ENCODE assay signal across 22 cellular contexts in genomic region chr18:24975499-24975898, GRCh38.
DNase-seq lines count a peak whose midpoint lies in the region; ATAC-seq and TF ChIP-seq lines count a peak whose summit lies in the region.
"Had no signal": no experiment of that assay in that cellular context is flagged by ENCODE, and none has a peak within 500 bp of the region (broad histone marks: within the 10 kb centered on the region; RNA-seq: fewer than 3 reads in every experiment).

No MANE protein-coding gene starts in this region.

- H3K4me3 ChIP-seq in esophagus muscularis mucosa: no peak overlapping the region
- H3K4me3 ChIP-seq: BLaER1, GM12878 had no signal

- TF ChIP-seq CTCF in esophagus muscularis mucosa (IDR thresholded peaks at IDR 0.05): no peak

- no peak for TF ChIP-seq POLR2A in esophagus muscularis mucosa (IDR thresholded peaks at IDR 0.05; ENCODE audit: low read depth)

- H3K36me3 ChIP-seq in esophagus muscularis mucosa: no peaks in the 10 kb centered on the region
- H3K36me3 ChIP-seq: BE2C, BLaER1 had no signal

- TF ChIP-seq EP300 in esophagus muscularis mucosa (IDR thresholded peaks at IDR 0.05): no peak

- peaks cover 0 to 12% (median 0%) of the 10 kb centered on the region in 4 donors for H3K27me3 ChIP-seq in esophagus muscularis mucosa
- H3K27me3 ChIP-seq: BE2C, BLaER1 had no signal

- H3K27ac ChIP-seq in esophagus muscularis mucosa (replicated peaks in 1 of 4): no peak overlapping the region
- H3K27ac ChIP-seq: BLaER1 had no signal

- H3K9me3 ChIP-seq in esophagus muscularis mucosa: no peaks in the 10 kb centered on the region
- H3K9me3 ChIP-seq: BE2C, BLaER1 had no signal

- H3K4me1 ChIP-seq in esophagus muscularis mucosa: no peaks in the 10 kb centered on the region
- H3K4me1 ChIP-seq: BE2C, BLaER1 had no signal

- no peak for ATAC-seq in SK-N-SH treated with all-trans-retinoic acid at 6 μM for 48 hours
- ATAC-seq: GM12878 had no signal

- intact Hi-C loops in esophagus muscularis mucosa (cut with DNase I): no loop called here

- DNase-seq in NCI-H2227 treated with DMSO at 0.1 percent for 48 hours (lab: John Stamatoyannopoulos, UW): peak; percentile 90
- no peak for DNase-seq in NCI-H2227 (lab: John Stamatoyannopoulos, UW; ENCODE audit: unreplicated experiment)
- peak; percentile 14 for DNase-seq in esophagus muscularis mucosa (ENCODE audit: extremely low spot score)
- DNase-seq in NCI-H345 (lab: John Stamatoyannopoulos, UW): no peak
- DNase-seq: 8988T; ACHN; BE2C; C1 segment of cervical spinal cord; CD4-positive, alpha-beta memory T cell; CD4-positive, CD25-positive, alpha-beta regulatory T cell; CD8-positive, alpha-beta memory T cell; COR-L47; DMS 273 treated with DMSO at 0.1 percent for 48 hours; DMS153; DMS53; DMS79; DND-41; EL; GDM1 had no signal

TF ChIP-seq in SK-N-SH treated with all-trans-retinoic acid at 6 μM for 48 hours, 23 proteins besides CTCF, POLR2A, EP300 and RAD21:
- no peak for TF ChIP-seq ISL1 (CRISPR knock-in tag; IDR thresholded peaks at IDR 0.05)
- no peak for TF ChIP-seq TCF4 (CRISPR knock-in tag; IDR thresholded peaks at IDR 0.05; ENCODE audit: borderline replicate concordance)
- TF ChIP-seq, protein P1, sequence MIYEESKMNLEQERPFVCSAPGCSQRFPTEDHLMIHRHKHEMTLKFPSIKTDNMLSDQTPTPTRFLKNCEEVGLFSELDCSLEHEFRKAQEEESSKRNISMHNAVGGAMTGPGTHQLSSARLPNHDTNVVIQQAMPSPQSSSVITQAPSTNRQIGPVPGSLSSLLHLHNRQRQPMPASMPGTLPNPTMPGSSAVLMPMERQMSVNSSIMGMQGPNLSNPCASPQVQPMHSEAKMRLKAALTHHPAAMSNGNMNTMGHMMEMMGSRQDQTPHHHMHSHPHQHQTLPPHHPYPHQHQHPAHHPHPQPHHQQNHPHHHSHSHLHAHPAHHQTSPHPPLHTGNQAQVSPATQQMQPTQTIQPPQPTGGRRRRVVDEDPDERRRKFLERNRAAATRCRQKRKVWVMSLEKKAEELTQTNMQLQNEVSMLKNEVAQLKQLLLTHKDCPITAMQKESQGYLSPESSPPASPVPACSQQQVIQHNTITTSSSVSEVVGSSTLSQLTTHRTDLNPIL (CRISPR knock-in tag; IDR thresholded peaks at IDR 0.05; ENCODE audit: low read depth): no peak
- TF ChIP-seq ZFP30 (CRISPR knock-in tag; IDR thresholded peaks at IDR 0.05): no peak
- TF ChIP-seq POU6F1 (CRISPR knock-in tag; IDR thresholded peaks at IDR 0.05; ENCODE audit: borderline replicate concordance, low read depth): no peak
- TF ChIP-seq, protein P2, sequence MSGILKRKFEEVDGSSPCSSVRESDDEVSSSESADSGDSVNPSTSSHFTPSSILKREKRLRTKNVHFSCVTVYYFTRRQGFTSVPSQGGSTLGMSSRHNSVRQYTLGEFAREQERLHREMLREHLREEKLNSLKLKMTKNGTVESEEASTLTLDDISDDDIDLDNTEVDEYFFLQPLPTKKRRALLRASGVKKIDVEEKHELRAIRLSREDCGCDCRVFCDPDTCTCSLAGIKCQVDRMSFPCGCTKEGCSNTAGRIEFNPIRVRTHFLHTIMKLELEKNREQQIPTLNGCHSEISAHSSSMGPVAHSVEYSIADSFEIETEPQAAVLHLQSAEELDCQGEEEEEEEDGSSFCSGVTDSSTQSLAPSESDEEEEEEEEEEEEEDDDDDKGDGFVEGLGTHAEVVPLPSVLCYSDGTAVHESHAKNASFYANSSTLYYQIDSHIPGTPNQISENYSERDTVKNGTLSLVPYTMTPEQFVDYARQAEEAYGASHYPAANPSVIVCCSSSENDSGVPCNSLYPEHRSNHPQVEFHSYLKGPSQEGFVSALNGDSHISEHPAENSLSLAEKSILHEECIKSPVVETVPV (CRISPR knock-in tag; IDR thresholded peaks at IDR 0.05): no peak
- no peak for TF ChIP-seq ZNF565 (CRISPR knock-in tag; conservative IDR thresholded peaks at IDR 0.05; ENCODE audit: low read depth)
- no peak for TF ChIP-seq PATZ1 (CRISPR knock-in tag; IDR thresholded peaks at IDR 0.05; ENCODE audit: borderline replicate concordance)
- TF ChIP-seq ZFP3 (CRISPR knock-in tag; IDR thresholded peaks at IDR 0.05): no peak
- TF ChIP-seq PPARA (CRISPR knock-in tag; IDR thresholded peaks at IDR 0.05; ENCODE audit: borderline replicate concordance): no peak
- no peak for TF ChIP-seq BACH2 (CRISPR knock-in tag; IDR thresholded peaks at IDR 0.05; ENCODE audit: borderline replicate concordance)
- no peak for TF ChIP-seq ZNF8 (CRISPR knock-in tag; IDR thresholded peaks at IDR 0.05)
- TF ChIP-seq RARB (CRISPR knock-in tag; IDR thresholded peaks at IDR 0.05): no peak
- no peak for TF ChIP-seq GLIS3 (CRISPR knock-in tag; IDR thresholded peaks at IDR 0.05)
- TF ChIP-seq ZC3H10 (CRISPR knock-in tag; IDR thresholded peaks at IDR 0.05): no peak
- no peak for TF ChIP-seq SNAI2 (CRISPR knock-in tag; IDR thresholded peaks at IDR 0.05)
- TF ChIP-seq ESRRG (CRISPR knock-in tag; IDR thresholded peaks at IDR 0.05): no peak

Comparison
In these comparisons a context has a peak if more than half of its experiments do, and no peak if none do; other contexts are left out.
1. DNase-seq: peak in NCI-H2227 treated with DMSO at 0.1 percent for 48 hours (single experiment) and esophagus muscularis mucosa (single experiment); none in NCI-H2227 (single experiment) and NCI-H345 (single experiment).